ENCODE assay signal across 12 cellular contexts in the genomic region with DNA sequence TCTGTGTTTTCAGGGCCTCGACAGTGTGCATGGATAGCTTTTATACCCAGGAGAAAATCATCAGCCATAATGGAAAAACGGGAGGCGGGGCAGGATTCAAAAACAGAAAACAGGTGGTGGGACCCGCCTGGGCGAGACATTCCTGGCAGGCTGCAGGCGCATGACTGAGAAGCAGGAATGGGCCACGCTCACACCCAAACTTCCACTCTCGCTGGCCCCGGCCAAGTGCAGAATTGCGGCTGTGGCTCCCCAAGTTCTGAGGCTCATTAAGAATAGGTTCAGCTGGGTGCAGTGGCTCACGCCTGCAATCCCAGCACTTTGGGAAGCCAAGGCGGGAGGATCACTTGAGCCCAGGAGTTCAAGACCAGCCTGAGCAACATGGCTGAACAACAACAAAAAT.
DNase-seq lines count a peak whose midpoint lies in the region; ATAC-seq lines count a peak whose summit lies in the region.
"Had no signal": no experiment of that assay in that cellular context is flagged by ENCODE, and none has a peak within 500 bp of the region (broad histone marks: within the 10 kb centered on the region; RNA-seq: fewer than 3 reads in every experiment).

No MANE protein-coding gene starts in this region.

- DNase-seq in NCI-H2171 treated with DMSO at 0.1 percent for 48 hours (lab: John Stamatoyannopoulos, UW) (peak; percentile 11), NCI-H2171 (lab: John Stamatoyannopoulos, UW) (no peak), myocyte (ENCODE audit: low read depth) (peak; percentile 72), posterior vena cava (ENCODE audit: low spot score) (peak; percentile 49)
- DNase-seq in stimulated activated CD4-positive, alpha-beta T cell treated with anti-CD3 and anti-CD28 coated beads, Interleukin-4, amount 100 ng/mL, for 1 hour = no peak
- DNase-seq: 8988T, Calu3, H9 had no signal

- ATAC-seq in GM18517 (IDR thresholded peaks at IDR 0.05; ENCODE audit: unreplicated experiment) (no peak), HG02763 (IDR thresholded peaks at IDR 0.05; ENCODE audit: unreplicated experiment) (no peak)
- ATAC-seq: CD8-positive, alpha-beta T cell; HepG2 had no signal

- intact Hi-C loops in posterior vena cava (cut with DNase I) = no loop called here

Comparison
In these comparisons a context has a peak if more than half of its experiments do, and no peak if none do; other contexts are left out.
1. DNase-seq: peak in NCI-H2171 treated with DMSO at 0.1 percent for 48 hours (single experiment), myocyte (single experiment) and posterior vena cava (single experiment); none in NCI-H2171 (single experiment) and stimulated activated CD4-positive, alpha-beta T cell treated with anti-CD3 and anti-CD28 coated beads, Interleukin-4, amount 100 ng/mL, for 1 hour (single experiment).